13 cellular contexts compared by ENCODE assay signal in the genomic region with DNA sequence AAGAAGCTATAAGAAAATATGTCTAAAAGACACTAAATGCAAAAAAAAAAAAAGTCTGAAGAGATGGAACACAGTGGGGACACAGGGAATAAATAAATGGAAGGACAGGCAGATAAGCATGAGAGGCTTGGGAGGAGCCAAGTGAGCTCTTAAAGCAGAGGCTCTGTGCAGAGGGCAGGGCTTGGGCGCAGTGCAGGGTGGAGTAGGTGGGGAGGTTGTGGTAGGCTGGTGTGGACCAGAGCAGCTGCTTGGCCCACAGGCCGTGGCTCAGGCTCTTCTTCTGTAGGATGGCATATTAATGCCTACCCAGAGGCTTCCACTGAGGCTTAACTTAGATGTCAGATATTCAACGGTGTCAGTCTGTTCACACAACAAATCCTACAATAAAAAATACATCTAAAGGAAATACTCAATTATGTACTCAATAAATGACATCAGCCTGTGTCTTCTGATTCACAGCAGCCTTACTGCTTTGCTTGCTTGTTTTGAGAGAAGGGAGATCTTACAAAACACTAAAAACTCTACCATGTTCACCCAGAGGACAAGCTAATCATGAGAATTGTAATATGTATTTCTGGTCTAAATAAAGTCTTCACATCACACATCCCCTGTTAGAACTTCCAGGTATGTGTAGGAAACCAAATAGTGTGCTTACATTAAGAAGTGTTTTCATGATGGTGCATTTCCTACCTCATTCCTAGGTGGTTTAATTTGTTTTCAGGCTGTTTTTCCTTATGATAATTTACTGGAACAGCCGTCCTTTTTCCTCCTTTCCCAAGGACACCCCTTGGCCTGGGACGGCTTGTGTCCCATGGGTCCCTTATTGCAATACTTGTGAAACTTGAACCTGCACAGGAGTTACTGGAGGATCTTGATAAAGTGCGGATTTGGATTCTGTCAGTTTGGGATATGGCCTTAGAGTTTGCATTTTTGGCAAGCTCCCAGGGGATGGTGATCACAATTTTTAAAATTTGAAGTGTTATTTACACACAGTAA.
DNase-seq lines count a peak whose midpoint lies in the region; ATAC-seq and TF ChIP-seq lines count a peak whose summit lies in the region.
"Had no signal": no experiment of that assay in that cellular context is flagged by ENCODE, and none has a peak within 500 bp of the region (broad histone marks: within the 10 kb centered on the region; RNA-seq: fewer than 3 reads in every experiment).

No MANE protein-coding gene starts in this region.

- no peak overlapping the region; the same call in 1 of the 2 replicates for H3K27ac ChIP-seq in HEK293 (ENCODE audit: extremely low read depth, low read depth, low read length)
- H3K27ac ChIP-seq: tibial artery had no signal

- peaks cover 30% of the 10 kb centered on the region for H3K4me1 Mint-ChIP-seq in activated T-cell treated with anti-CD3 and anti-CD28 coated beads, Interleukin-2, amount 50 U/mL, for 24 hours (ENCODE audit: low read depth)
- H3K4me1 Mint-ChIP-seq in stimulated activated effector memory CD8-positive, alpha-beta T cell treated with anti-CD3 and anti-CD28 coated beads, Interleukin-12 subunit alpha, Interleukin-12 subunit beta, amount 100 ng/mL, for 72 hours, result peaks cover 40% of the 10 kb centered on the region

- no peaks in the 10 kb centered on the region for H3K27me3 Mint-ChIP-seq in activated T-cell treated with anti-CD3 and anti-CD28 coated beads, Interleukin-2, amount 50 U/mL, for 24 hours
- H3K27me3 Mint-ChIP-seq: naive B cell had no signal

- H3K9me3 ChIP-seq in HEK293 (ENCODE audit: control insufficient read depth, insufficient read depth, low read depth, low read length), result no peaks in the 10 kb centered on the region
- H3K9me3 ChIP-seq: MG63, tibial artery had no signal

- no peak overlapping the region for H3K4me3 Mint-ChIP-seq in activated T-cell treated with anti-CD3 and anti-CD28 coated beads, Interleukin-2, amount 50 U/mL, for 24 hours
- H3K4me3 Mint-ChIP-seq in stimulated activated effector memory CD8-positive, alpha-beta T cell treated with anti-CD3 and anti-CD28 coated beads, Interleukin-12 subunit alpha, Interleukin-12 subunit beta, amount 100 ng/mL, for 72 hours, result peak overlapping the region; percentile 36

- POLR2A ChIA-PET in HEK293 (lab: Yijun Ruan, JAX), result interaction anchor here (0.7 kb wide), 2 partner anchors 11 to 159 kb away, joined by 3 read pairs; no protein-coding TSS in a partner anchor

- H3K36me3 Mint-ChIP-seq in activated T-cell treated with anti-CD3 and anti-CD28 coated beads, Interleukin-2, amount 50 U/mL, for 24 hours (ENCODE audit: low read depth), result peaks cover 61% of the 10 kb centered on the region
- H3K36me3 Mint-ChIP-seq in stimulated activated effector memory CD8-positive, alpha-beta T cell treated with anti-CD3 and anti-CD28 coated beads, Interleukin-12 subunit alpha, Interleukin-12 subunit beta, amount 100 ng/mL, for 72 hours, result peaks cover 23% of the 10 kb centered on the region

- DNase-seq in activated T-cell treated with anti-CD3 and anti-CD28 coated beads, Interleukin-2, amount 50 U/mL, for 24 hours, result no peak
- no peak for DNase-seq in activated T-cell treated with anti-CD3 and anti-CD28 coated beads, Interleukin-2, amount 50 U/mL, for 48 hours
- peak; percentile 47 to 55 for DNase-seq in erythroblast (lab: John Stamatoyannopoulos, UW)
- peak in 1 of 2 donors; percentile 64 for DNase-seq in stimulated activated effector memory CD8-positive, alpha-beta T cell treated with anti-CD3 and anti-CD28 coated beads, Interleukin-12 subunit alpha, Interleukin-12 subunit beta, amount 100 ng/mL, for 72 hours (ENCODE audit: low spot score in 2 of 2)
- DNase-seq in EL, result no peak
- DNase-seq in hepatic stellate cell (ENCODE audit: low spot score), result no peak
- DNase-seq: MG63, naive B cell, NCI-H2029, NCI-H774, tibial artery had no signal

- TF ChIP-seq CTCF in HEK293 (tag by site-specific recombination; IDR thresholded peaks at IDR 0.05), result no peak

- ATAC-seq in stimulated activated effector memory CD8-positive, alpha-beta T cell treated with anti-CD3 and anti-CD28 coated beads, Interleukin-12 subunit alpha, Interleukin-12 subunit beta, amount 100 ng/mL, for 72 hours, result peak; percentile 93
- ATAC-seq in HG03097 (IDR thresholded peaks at IDR 0.05; ENCODE audit: low FRiP score, unreplicated experiment), result no peak

- peaks cover 23% of the 10 kb centered on the region for H3K4me1 ChIP-seq in HEK293 (ENCODE audit: control insufficient read depth, insufficient read depth, low read length)
- H3K4me1 ChIP-seq: tibial artery had no signal

- no peaks in the 10 kb centered on the region for H3K9me3 Mint-ChIP-seq in activated T-cell treated with anti-CD3 and anti-CD28 coated beads, Interleukin-2, amount 50 U/mL, for 24 hours
- H3K9me3 Mint-ChIP-seq in stimulated activated effector memory CD8-positive, alpha-beta T cell treated with anti-CD3 and anti-CD28 coated beads, Interleukin-12 subunit alpha, Interleukin-12 subunit beta, amount 100 ng/mL, for 72 hours, result no peaks in the 10 kb centered on the region
- H3K9me3 Mint-ChIP-seq: naive B cell had no signal

- CTCF ChIA-PET in HEK293 (lab: Yijun Ruan, JAX), result no interaction called here

- peak overlapping the region; percentile 66 for H3K27ac Mint-ChIP-seq in activated T-cell treated with anti-CD3 and anti-CD28 coated beads, Interleukin-2, amount 50 U/mL, for 24 hours
- H3K27ac Mint-ChIP-seq in stimulated activated effector memory CD8-positive, alpha-beta T cell treated with anti-CD3 and anti-CD28 coated beads, Interleukin-12 subunit alpha, Interleukin-12 subunit beta, amount 100 ng/mL, for 72 hours, result peak overlapping the region; percentile 78

- H3K36me3 ChIP-seq in HEK293 (ENCODE audit: control insufficient read depth in 2 of 2, insufficient read depth in 1 of 2, low read length in 2 of 2), result peaks cover 8 to 15% of the 10 kb centered on the region in 2 experiments

- no peak for TF ChIP-seq POLR2A in erythroblast (IDR thresholded peaks at IDR 0.05; ENCODE audit: low read length)

- no peak overlapping the region for H3K4me3 ChIP-seq in HEK293 (ENCODE audit: low read depth, low read length)
- H3K4me3 ChIP-seq: MG63, tibial artery had no signal

TF ChIP-seq in HEK293, 187 proteins besides CTCF, POLR2A, EP300 and RAD21 (continues in another document):
- TF ChIP-seq, protein P1, sequence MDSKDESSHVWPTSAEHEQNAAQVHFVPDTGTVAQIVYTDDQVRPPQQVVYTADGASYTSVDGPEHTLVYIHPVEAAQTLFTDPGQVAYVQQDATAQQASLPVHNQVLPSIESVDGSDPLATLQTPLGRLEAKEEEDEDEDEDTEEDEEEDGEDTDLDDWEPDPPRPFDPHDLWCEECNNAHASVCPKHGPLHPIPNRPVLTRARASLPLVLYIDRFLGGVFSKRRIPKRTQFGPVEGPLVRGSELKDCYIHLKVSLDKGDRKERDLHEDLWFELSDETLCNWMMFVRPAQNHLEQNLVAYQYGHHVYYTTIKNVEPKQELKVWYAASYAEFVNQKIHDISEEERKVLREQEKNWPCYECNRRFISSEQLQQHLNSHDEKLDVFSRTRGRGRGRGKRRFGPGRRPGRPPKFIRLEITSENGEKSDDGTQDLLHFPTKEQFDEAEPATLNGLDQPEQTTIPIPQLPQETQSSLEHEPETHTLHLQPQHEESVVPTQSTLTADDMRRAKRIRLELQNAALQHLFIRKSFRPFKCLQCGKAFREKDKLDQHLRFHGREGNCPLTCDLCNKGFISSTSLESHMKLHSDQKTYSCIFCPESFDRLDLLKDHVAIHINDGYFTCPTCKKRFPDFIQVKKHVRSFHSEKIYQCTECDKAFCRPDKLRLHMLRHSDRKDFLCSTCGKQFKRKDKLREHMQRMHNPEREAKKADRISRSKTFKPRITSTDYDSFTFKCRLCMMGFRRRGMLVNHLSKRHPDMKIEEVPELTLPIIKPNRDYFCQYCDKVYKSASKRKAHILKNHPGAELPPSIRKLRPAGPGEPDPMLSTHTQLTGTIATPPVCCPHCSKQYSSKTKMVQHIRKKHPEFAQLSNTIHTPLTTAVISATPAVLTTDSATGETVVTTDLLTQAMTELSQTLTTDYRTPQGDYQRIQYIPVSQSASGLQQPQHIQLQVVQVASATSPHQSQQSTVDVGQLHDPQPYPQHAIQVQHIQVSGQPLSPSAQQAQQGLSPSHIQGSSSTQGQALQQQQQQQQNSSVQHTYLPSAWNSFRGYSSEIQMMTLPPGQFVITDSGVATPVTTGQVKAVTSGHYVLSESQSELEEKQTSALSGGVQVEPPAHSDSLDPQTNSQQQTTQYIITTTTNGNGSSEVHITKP (tag by site-specific recombination; IDR thresholded peaks at IDR 0.05), result peak; percentile 52; the same call in 1 of the 2 replicates
- TF ChIP-seq, protein P2, sequence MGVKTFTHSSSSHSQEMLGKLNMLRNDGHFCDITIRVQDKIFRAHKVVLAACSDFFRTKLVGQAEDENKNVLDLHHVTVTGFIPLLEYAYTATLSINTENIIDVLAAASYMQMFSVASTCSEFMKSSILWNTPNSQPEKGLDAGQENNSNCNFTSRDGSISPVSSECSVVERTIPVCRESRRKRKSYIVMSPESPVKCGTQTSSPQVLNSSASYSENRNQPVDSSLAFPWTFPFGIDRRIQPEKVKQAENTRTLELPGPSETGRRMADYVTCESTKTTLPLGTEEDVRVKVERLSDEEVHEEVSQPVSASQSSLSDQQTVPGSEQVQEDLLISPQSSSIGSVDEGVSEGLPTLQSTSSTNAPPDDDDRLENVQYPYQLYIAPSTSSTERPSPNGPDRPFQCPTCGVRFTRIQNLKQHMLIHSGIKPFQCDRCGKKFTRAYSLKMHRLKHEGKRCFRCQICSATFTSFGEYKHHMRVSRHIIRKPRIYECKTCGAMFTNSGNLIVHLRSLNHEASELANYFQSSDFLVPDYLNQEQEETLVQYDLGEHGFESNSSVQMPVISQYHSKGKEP (tag by site-specific recombination; IDR thresholded peaks at IDR 0.05), result peak; percentile 93
- peak; percentile 84 for TF ChIP-seq ZNF341 (tag by site-specific recombination; IDR thresholded peaks at IDR 0.05; ENCODE audit: low read depth)
- TF ChIP-seq ZNF600 (tag by site-specific recombination; IDR thresholded peaks at IDR 0.05), result peak; percentile 87
- TF ChIP-seq ZNF248 (tag by site-specific recombination; IDR thresholded peaks at IDR 0.05), result no peak
- no peak; the same call in 1 of the 2 replicates for TF ChIP-seq ZFHX2 (tag by site-specific recombination; conservative IDR thresholded peaks at IDR 0.05)
- TF ChIP-seq HOXA7 (CRISPR knock-in tag; IDR thresholded peaks at IDR 0.05; ENCODE audit: borderline replicate concordance), result no peak
- TF ChIP-seq, protein P3, sequence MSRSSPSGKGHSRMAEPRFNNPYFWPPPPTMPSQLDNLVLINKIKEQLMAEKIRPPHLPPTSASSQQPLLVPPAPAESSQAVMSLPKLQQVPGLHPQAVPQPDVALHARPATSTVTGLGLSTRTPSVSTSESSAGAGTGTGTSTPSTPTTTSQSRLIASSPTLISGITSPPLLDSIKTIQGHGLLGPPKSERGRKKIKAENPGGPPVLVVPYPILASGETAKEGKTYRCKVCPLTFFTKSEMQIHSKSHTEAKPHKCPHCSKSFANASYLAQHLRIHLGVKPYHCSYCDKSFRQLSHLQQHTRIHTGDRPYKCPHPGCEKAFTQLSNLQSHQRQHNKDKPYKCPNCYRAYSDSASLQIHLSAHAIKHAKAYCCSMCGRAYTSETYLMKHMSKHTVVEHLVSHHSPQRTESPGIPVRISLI (tag by site-specific recombination; IDR thresholded peaks at IDR 0.05), result no peak
- TF ChIP-seq OSR2 (tag by site-specific recombination; IDR thresholded peaks at IDR 0.05), result peak; percentile 16; the same call in 1 of the 2 replicates

Comparison
In these comparisons a context has a peak if more than half of its experiments do, and no peak if none do; other contexts are left out.
1. DNase-seq: peak in erythroblast (2 of 2); none in activated T-cell treated with anti-CD3 and anti-CD28 coated beads, Interleukin-2, amount 50 U/mL, for 24 hours (single experiment), activated T-cell treated with anti-CD3 and anti-CD28 coated beads, Interleukin-2, amount 50 U/mL, for 48 hours (0 of 2), EL (single experiment) and hepatic stellate cell (single experiment).